24 cellular contexts compared by ENCODE assay signal in genomic region chr10:131300508-131300907, GRCh38.
"Had no signal": no experiment of that assay in that cellular context is flagged by ENCODE, and none has a peak within 500 bp of the region (broad histone marks: within the 10 kb centered on the region; RNA-seq: fewer than 3 reads in every experiment).

No MANE protein-coding gene starts in this region.

- H3K4me1 ChIP-seq: stomach, suprapubic skin, testis, thyroid gland, tibial artery, tibial nerve, transverse colon, upper lobe of left lung, upper lobe of right lung, uterus, vagina had no signal

- DNase-seq: stimulated activated CD4-positive, alpha-beta T cell treated with anti-CD3 and anti-CD28 coated beads, Interleukin-2, amount 100 ng/mL, for 48 hours; stimulated activated CD4-positive, alpha-beta T cell treated with anti-CD3 and anti-CD28 coated beads, Interleukin-4, amount 100 ng/mL, for 1 hour; stimulated activated CD4-positive, alpha-beta T cell treated with anti-CD3 and anti-CD28 coated beads, Interleukin-4, amount 100 ng/mL, for 24 hours; stimulated activated CD4-positive, alpha-beta T cell treated with anti-CD3 and anti-CD28 coated beads, Interleukin-4, amount 100 ng/mL, for 4 hours; stimulated activated CD8-positive, alpha-beta memory T cell treated with anti-CD3 and anti-CD28 coated beads, Interleukin-4, amount 100 ng/mL, for 48 hours; stimulated activated naive B cell treated with anti-CD40 and anti-IgM and Interleukin-4, amounts not matched to agents 10 μg/mL and 1 μg/mL and 100 μg/mL, for 72 hours; stimulated activated naive CD4-positive, alpha-beta T cell; stimulated activated naive CD4-positive, alpha-beta T cell treated with Interleukin-2 at 50 U/mL for 16 hours; stimulated activated naive CD8-positive, alpha-beta T cell treated with anti-CD3 and anti-CD28 coated beads, Interleukin-15, amount 100 ng/mL, for 72 hours; stimulated activated naive CD8-positive, alpha-beta T cell treated with anti-CD3 and anti-CD28 coated beads, Interleukin-15, Interleukin-2, amounts not matched to agents 100 U/mL and 50 U/mL, for 24 hours; stomach; substantia nigra; testis; thyroid gland; tibial artery; transverse colon; trophoblast cell; upper lobe of left lung; upper lobe of right lung; uterus had no signal

- H3K9me3 ChIP-seq: testis, thyroid gland, upper lobe of right lung had no signal

- H3K4me3 ChIP-seq: stomach, suprapubic skin, testis, thoracic aorta, thyroid gland, tibial artery, tibial nerve, transverse colon, upper lobe of left lung, upper lobe of right lung, uterus, vagina had no signal

- H3K27ac ChIP-seq: stomach, suprapubic skin, testis, thoracic aorta, thyroid gland, tibial artery, tibial nerve, transverse colon, upper lobe of left lung, upper lobe of right lung, uterus, vagina had no signal

- H3K36me3 ChIP-seq: stomach, suprapubic skin, thoracic aorta, thyroid gland, tibial artery, tibial nerve, transverse colon, upper lobe of left lung, upper lobe of right lung, uterus, vagina had no signal
